Comparison of ENCODE assay signal across 33 cellular contexts in genomic region chr15:23457890-23458289, GRCh38.
"Had no signal": no experiment of that assay in that cellular context is flagged by ENCODE, and none has a peak within 500 bp of the region (broad histone marks: within the 10 kb centered on the region; RNA-seq: fewer than 3 reads in every experiment).

No MANE protein-coding gene starts in this region.

- H3K4me3 ChIP-seq: adrenal gland, body of pancreas, breast epithelium had no signal

- H3K27me3 ChIP-seq: adrenal gland, body of pancreas, brain microvascular endothelial cell, breast epithelium had no signal

- H3K36me3 ChIP-seq: adrenal gland, brain microvascular endothelial cell, breast epithelium, WERI-Rb-1 had no signal

- DNase-seq: activated CD4-positive, alpha-beta memory T cell treated with anti-CD3 and anti-CD28 coated beads, Interleukin-2, amount 10 ng/mL, durations not matched to agents 7 days and 5 days; activated CD4-positive, alpha-beta T cell treated with anti-CD3 and anti-CD28 coated beads for 1 hour; activated CD4-positive, alpha-beta T cell treated with anti-CD3 and anti-CD28 coated beads for 36 hours; activated CD4-positive, alpha-beta T cell treated with anti-CD3 and anti-CD28 coated beads for 48 hours; activated CD4-positive, alpha-beta T cell treated with anti-CD3 and anti-CD28 coated beads, Interleukin-2, amount 10 ng/mL, durations not matched to agents 7 days and 5 days; activated CD4-positive, alpha-beta T cell treated with anti-CD3 and anti-CD28 coated beads, Interleukin-2, amount 50 U/mL, for 48 hours; activated CD4-positive, CD25-positive, alpha-beta regulatory T cell; activated CD8-positive, alpha-beta memory T cell treated with anti-CD3 and anti-CD28 coated beads for 24 hours; activated CD8-positive, alpha-beta memory T cell treated with anti-CD3 and anti-CD28 coated beads, Interleukin-2, amount 10 ng/mL, durations not matched to agents 7 days and 5 days; activated CD8-positive, alpha-beta memory T cell treated with anti-CD3 and anti-CD28 coated beads, Interleukin-2, amount 50 U/mL, for 48 hours; activated CD8-positive, alpha-beta T cell treated with anti-CD3 and anti-CD28 coated beads, Interleukin-2, amount 10 ng/mL, durations not matched to agents 7 days and 5 days; activated effector memory CD4-positive, alpha-beta T cell treated with anti-CD3 and anti-CD28 coated beads, Interleukin-2, amount 50 U/mL, for 16 hours; activated gamma-delta T cell treated with Interleukin-2 at 50 U/mL for 16 hours; activated naive CD4-positive, alpha-beta T cell; activated naive CD4-positive, alpha-beta T cell treated with anti-CD3 and anti-CD28 coated beads for 36 hours; activated naive CD4-positive, alpha-beta T cell treated with anti-CD3 and anti-CD28 coated beads, Interleukin-2, amount 50 U/mL, for 16 hours; activated naive CD8-positive, alpha-beta T cell treated with anti-CD3 and anti-CD28 coated beads for 36 hours; activated T-cell treated with anti-CD3 and anti-CD28 coated beads, Interleukin-2, amount 50 U/mL, for 24 hours; activated T-cell treated with anti-CD3 and anti-CD28 coated beads, Interleukin-2, amount 50 U/mL, for 48 hours; adrenal gland; amniotic stem cell; aorta; body of pancreas; brain microvascular endothelial cell; central memory CD4-positive, alpha-beta T cell; T-helper 1 cell; T-helper 2 cell; T-helper 9 cell; WERI-Rb-1 had no signal

- H3K27ac ChIP-seq: adrenal gland, body of pancreas, brain microvascular endothelial cell, breast epithelium, WERI-Rb-1 had no signal

- ATAC-seq: activated CD4-positive, alpha-beta T cell treated with anti-CD3 and anti-CD28 coated beads for 36 hours; activated CD4-positive, CD25-positive, alpha-beta regulatory T cell treated with anti-CD3 and anti-CD28 coated beads, Interleukin-2, amount 50 U/mL, for 24 hours; activated CD8-positive, alpha-beta memory T cell treated with anti-CD3 and anti-CD28 coated beads, Interleukin-2, amount 10 ng/mL, durations not matched to agents 7 days and 5 days; activated CD8-positive, alpha-beta T cell treated with anti-CD3 and anti-CD28 coated beads, Interleukin-2, amount 10 ng/mL, durations not matched to agents 7 days and 5 days; activated naive CD4-positive, alpha-beta T cell treated with anti-CD3 and anti-CD28 coated beads, Interleukin-2, amount 50 U/mL, for 72 hours; body of pancreas; WTC11 had no signal

- H3K9me3 ChIP-seq: adrenal gland, body of pancreas, breast epithelium had no signal

- H3K4me1 ChIP-seq: body of pancreas, breast epithelium had no signal
